In the genomic region with DNA sequence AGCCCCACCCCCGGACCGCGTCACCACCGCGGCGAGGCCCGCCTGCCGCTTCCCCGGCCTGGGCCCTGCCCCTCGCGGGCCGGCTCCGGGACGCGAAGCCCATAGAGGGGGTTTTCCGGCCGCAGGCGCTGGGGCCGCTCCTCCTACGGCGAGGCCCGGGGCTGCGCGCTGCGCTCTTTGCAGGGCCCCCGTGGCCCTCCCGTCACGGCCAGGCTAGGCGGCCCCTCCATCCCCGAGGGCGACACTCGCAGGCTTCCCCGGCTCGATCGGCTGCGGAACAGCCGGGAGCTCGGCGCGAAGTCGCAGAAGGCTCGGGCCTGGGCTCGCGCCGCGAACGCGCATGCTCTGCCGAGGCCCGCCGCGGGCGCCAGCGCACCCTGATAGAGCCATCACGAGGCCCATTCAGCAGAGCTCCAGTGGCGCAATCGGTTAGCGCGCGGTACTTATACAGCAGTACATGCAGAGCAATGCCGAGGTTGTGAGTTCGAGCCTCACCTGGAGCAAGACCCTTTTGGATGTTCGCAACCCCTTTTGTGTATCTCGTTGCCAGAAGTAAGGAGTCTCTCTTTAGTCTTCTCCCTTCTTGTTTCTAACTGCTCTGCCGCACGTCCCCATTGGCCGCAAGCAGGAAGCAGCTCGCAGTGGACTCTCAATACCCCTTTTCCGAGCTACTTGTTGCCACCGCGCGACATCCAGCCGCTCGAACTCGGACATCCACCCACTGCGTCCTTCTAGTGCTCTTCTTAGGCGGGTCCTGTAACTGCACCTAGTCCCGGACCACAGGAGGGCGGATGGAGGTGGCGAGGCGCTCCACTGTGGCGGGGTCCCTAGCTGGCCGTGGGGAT, we compare ENCODE assay signal across 8 cellular contexts. TPM values are rescaled to one million over a fixed set of nuclear protein-coding genes. Genes with fewer than 3 reads are reported as not detected.
A peak's percentile ranks its signal among the peaks of the same experiment; 100 is the strongest.
DNase-seq lines count a peak whose midpoint lies in the region; ATAC-seq and TF ChIP-seq lines count a peak whose summit lies in the region.

No MANE protein-coding gene starts in this region.

- H3K27me3 ChIP-seq in GM06990 (replicated peaks; ENCODE audit: control insufficient read depth, insufficient read depth, low read length), result no peaks in the 10 kb centered on the region
- H3K27me3 ChIP-seq in osteoblast (ENCODE audit: insufficient read depth, low read length), result no peaks in the 10 kb centered on the region
- H3K27me3 ChIP-seq in thoracic aorta (replicated peaks; ENCODE audit: insufficient read depth), result no peaks in the 10 kb centered on the region

- H3K79me2 ChIP-seq in osteoblast (ENCODE audit: insufficient read depth, low read length), result no peaks in the 10 kb centered on the region

- DNase-seq in GM06990 (ENCODE audit: extremely low read depth, insufficient read length) (peak; percentile 98), HFFc6 (peak; percentile 96), NAMALWA (ENCODE audit: low spot score) (peak; percentile 95), SK-MEL-5 (ENCODE audit: low read depth, low spot score) (peak; percentile 96), globus pallidus (ENCODE audit: low spot score) (peak; percentile 95), osteoblast (ENCODE audit: insufficient read length, low spot score, missing footprints) (peak; percentile 98), thoracic aorta (ENCODE audit: low spot score) (peak; percentile 82)
- DNase-seq in activated naive CD4-positive, alpha-beta T cell treated with anti-CD3 and anti-CD28 coated beads, Interleukin-2, amount 50 U/mL, for 16 hours, result peak; percentile 92

- H3K9me3 ChIP-seq in osteoblast (ENCODE audit: low read depth, low read length) (no peaks in the 10 kb centered on the region), thoracic aorta (no peaks in the 10 kb centered on the region)

- peak overlapping the region; percentile 94 for H2AFZ ChIP-seq in osteoblast (ENCODE audit: low read length)

- peak overlapping the region; percentile 90 for H3K4me3 Mint-ChIP-seq in HFFc6

- TF ChIP-seq CTCF in GM06990 (IDR thresholded peaks at IDR 0.05; ENCODE audit: insufficient read depth, low read length, poor library complexity, severe bottlenecking) (no peak), HFFc6 (IDR thresholded peaks at IDR 0.05) (no peak; the same call in none of the 2 replicates), osteoblast (IDR thresholded peaks at IDR 0.05; ENCODE audit: extremely low read depth, low read depth, low read length) (no peak), thoracic aorta (IDR thresholded peaks at IDR 0.05) (no peak)

- H3K4me1 Mint-ChIP-seq in HFFc6 (ENCODE audit: low read depth), result peaks cover 18% of the 10 kb centered on the region

- peak overlapping the region; percentile 53 for H3K4me3 ChIP-seq in GM06990 (replicated peaks; ENCODE audit: low read depth, low read length)
- peak overlapping the region; percentile 68 for H3K4me3 ChIP-seq in osteoblast (ENCODE audit: insufficient read depth, low read length)
- H3K4me3 ChIP-seq in thoracic aorta, result peak overlapping the region; percentile 81

- no peaks in the 10 kb centered on the region for H4K20me1 ChIP-seq in osteoblast (ENCODE audit: insufficient read depth, low read length)

- peaks cover 6% of the 10 kb centered on the region for H3K9me3 Mint-ChIP-seq in HFFc6

- ATAC-seq in thoracic aorta (ENCODE audit: insufficient number of reproducible peaks, low FRiP score, low read depth), result peak; percentile 90

- in situ Hi-C loops in SK-MEL-5 (cut with HindIII; ENCODE audit: low pct_unique_long_range_greater_than_20kb, low sequenced_read_pairs), result no loop called here

- peak overlapping the region; percentile 64 for H3K27ac ChIP-seq in osteoblast (ENCODE audit: low read depth, low read length)
- peak overlapping the region; percentile 99 for H3K27ac ChIP-seq in thoracic aorta

- H3K4me2 ChIP-seq in osteoblast (ENCODE audit: insufficient read depth, low read length), result peak overlapping the region; percentile 73

- no peaks in the 10 kb centered on the region for H3K36me3 ChIP-seq in GM06990 (ENCODE audit: control insufficient read depth, insufficient read depth, low read length)
- H3K36me3 ChIP-seq in osteoblast (ENCODE audit: insufficient read depth, low read length), result no peaks in the 10 kb centered on the region
- H3K36me3 ChIP-seq in thoracic aorta, result no peaks in the 10 kb centered on the region

- H3K27ac Mint-ChIP-seq in HFFc6, result peak overlapping the region; percentile 98

- H3K4me1 ChIP-seq in osteoblast (ENCODE audit: insufficient read depth, low read length), result peaks cover 10% of the 10 kb centered on the region
- peaks cover 6 to 13% of the 10 kb centered on the region in 2 donors for H3K4me1 ChIP-seq in thoracic aorta (ENCODE audit: control insufficient read depth in 1 of 2, low read depth in 2 of 2)

- peaks cover 7% of the 10 kb centered on the region for H3K27me3 Mint-ChIP-seq in HFFc6 (ENCODE audit: insufficient read depth)

- peaks cover 7% of the 10 kb centered on the region; the same call in 1 of the 2 replicates for H3K36me3 Mint-ChIP-seq in HFFc6 (ENCODE audit: low read depth)

RNA-seq across cellular contexts. Expression of a gene that starts 18.0 kb away (rescaled TPM):
- under 1 TPM in 4 of 6 experiments, not detected in 2; 0.30 to 0.58 (median 0.47) TPM for total RNA-seq in HFFc6 (2021; fragmentation: NEBNext Ultra II Directional; extraction: Animal tissue kit (Norgen Biotek cat#: 25700))
- total RNA-seq in SK-MEL-5 (2014; rRNA removed; shearing (Covaris generic)), result not detected in 2 replicates
- not detected in 2 replicates for polyA plus RNA-seq in SK-MEL-5 (2015; cell fraction: cytosol; rRNA removed)
- polyA plus RNA-seq in SK-MEL-5 (2015; cell fraction: nucleus; rRNA removed), result not detected in 2 replicates
- total RNA-seq in osteoblast, result 0.72 and 1.8 TPM in 2 replicates
- 10 to 100 TPM; 25.3 to 33.7 TPM for total RNA-seq in thoracic aorta

RNA-seq across cellular contexts. Expression of a gene that starts 46.4 kb away (rescaled TPM):
- not detected for total RNA-seq in HFFc6 (2021; fragmentation: NEBNext Ultra II Directional; extraction: Animal tissue kit (Norgen Biotek cat#: 25700))
- not detected in 2 replicates for total RNA-seq in SK-MEL-5 (2014; rRNA removed; shearing (Covaris generic))
- polyA plus RNA-seq in SK-MEL-5 (2015; cell fraction: cytosol; rRNA removed), result not detected in 2 replicates
- not detected in 2 replicates for polyA plus RNA-seq in SK-MEL-5 (2015; cell fraction: nucleus; rRNA removed)
- 0.29 TPM in 1 of 2 replicates, not detected in the other for total RNA-seq in osteoblast
- total RNA-seq in thoracic aorta, result 1 to 10 TPM; 4.6 to 5.8 TPM

Comparison
In these comparisons a context has a peak if more than half of its experiments do, and no peak if none do; other contexts are left out.
1. Peak in every context shown above with its lines: DNase-seq, ATAC-seq, H3K4me3 ChIP-seq and H3K27ac ChIP-seq.